1 cellular context compared by ENCODE assay signal in the genomic region with DNA sequence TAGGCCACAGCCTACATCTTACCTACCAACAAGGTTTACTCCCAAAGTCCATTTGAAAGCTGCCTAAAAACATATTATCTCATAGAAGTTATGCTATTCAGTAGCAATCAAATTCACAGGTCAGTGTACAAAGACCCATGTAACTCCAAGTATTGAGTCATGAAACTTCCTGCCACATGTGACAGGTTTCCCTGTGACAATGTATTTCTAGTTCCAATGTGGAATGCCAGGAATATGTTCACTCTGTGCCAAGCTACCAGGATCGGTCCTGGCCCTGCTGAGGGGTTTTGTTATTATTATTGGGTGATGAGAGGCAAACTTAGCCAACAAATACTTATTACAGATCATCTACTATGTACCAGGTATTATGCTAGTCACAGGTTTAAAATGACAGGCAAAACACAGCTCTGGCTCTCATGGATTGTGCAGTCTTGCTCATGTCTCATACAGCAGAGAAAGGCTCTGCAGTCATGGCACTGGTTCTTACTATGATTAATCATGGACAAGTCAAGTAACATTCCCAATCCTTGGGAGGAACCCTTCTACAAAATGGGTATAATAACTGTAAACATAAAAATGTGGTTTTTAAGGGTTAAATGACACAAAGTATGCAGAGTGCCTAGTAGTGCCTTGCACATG.
TF ChIP-seq lines count a peak whose summit lies in the region.

No MANE protein-coding gene starts in this region.

TF ChIP-seq in endothelial cell of umbilical vein, 7 proteins besides CTCF, POLR2A, EP300 and RAD21 (continued from another document):
- no peak for TF ChIP-seq GATA2 (IDR thresholded peaks at IDR 0.05; ENCODE audit: insufficient read depth, insufficient read length, low read depth, low read length)
- no peak for TF ChIP-seq JUN (IDR thresholded peaks at IDR 0.05; ENCODE audit: borderline replicate concordance, insufficient read depth, insufficient read length, low read depth)
- TF ChIP-seq POLR2AphosphoS5 (IDR thresholded peaks at IDR 0.05; ENCODE audit: insufficient read depth, low read depth, low read length), result no peak
